In genomic region chr13:100826441-100826840, GRCh38 we compare ENCODE assay signal across 22 cellular contexts.
A peak's percentile ranks its signal among the peaks of the same experiment; 100 is the strongest.
DNase-seq lines count a peak whose midpoint lies in the region; ATAC-seq and TF ChIP-seq lines count a peak whose summit lies in the region.
"Had no signal": no experiment of that assay in that cellular context is flagged by ENCODE, and none has a peak within 500 bp of the region (broad histone marks: within the 10 kb centered on the region; RNA-seq: fewer than 3 reads in every experiment).

No MANE protein-coding gene starts in this region.

- H3K27ac ChIP-seq in IMR-90 (ENCODE audit: insufficient read depth, low read length) = no peak overlapping the region
- H3K27ac ChIP-seq in VCaP = peak overlapping the region; percentile 76
- H3K27ac ChIP-seq: SJSA1 had no signal

- H4K8ac ChIP-seq in IMR-90 (ENCODE audit: low read depth in 2 of 2, low read length in 2 of 2) = no peak overlapping the region

- H3K27ac Mint-ChIP-seq in chondrocyte (ENCODE audit: unreplicated experiment) = no peak overlapping the region
- H3K27ac Mint-ChIP-seq: CD4-positive, CD25-positive, alpha-beta regulatory T cell had no signal

- WGBS in IMR-90 (ENCODE audit: extremely low coverage in 2 of 2, insufficient read length in 1 of 2), 2 experiments = no CpG with 5 or more reads among the region's 3 CpGs

- peaks cover 7% of the 10 kb centered on the region for H3K9me3 Mint-ChIP-seq in chondrocyte (ENCODE audit: low read depth)

- no peaks in the 10 kb centered on the region for H3K79me1 ChIP-seq in IMR-90 (ENCODE audit: low read depth in 1 of 2, low read length in 2 of 2)

- H3K18ac ChIP-seq in IMR-90 (ENCODE audit: low read depth, low read length) = no peak overlapping the region

- H3K9ac ChIP-seq in IMR-90 (ENCODE audit: low read depth, low read length) = no peak overlapping the region

- no peak overlapping the region for H2AK9ac ChIP-seq in IMR-90 (replicated peaks; ENCODE audit: low read depth, low read length, poor library complexity)

- H3K4ac ChIP-seq in IMR-90 (ENCODE audit: low read depth, low read length) = no peak overlapping the region

- intact Hi-C loops in IMR-90 (cut with micrococcal nuclease) = no loop called here

- H2AK5ac ChIP-seq in IMR-90 (ENCODE audit: low read depth, low read length) = no peak overlapping the region

- POLR2A ChIA-PET in IMR-90 (lab: Charles Lee; ENCODE audit: unreplicated experiment) = no interaction called here

- no peaks in the 10 kb centered on the region for H3K36me3 ChIP-seq in IMR-90 (ENCODE audit: control insufficient read depth, insufficient read depth, low read length)
- H3K36me3 ChIP-seq: BE2C, SJSA1 had no signal

- H3K4me1 ChIP-seq in IMR-90 (ENCODE audit: control insufficient read depth, insufficient read depth, low read length) = no peaks in the 10 kb centered on the region
- H3K4me1 ChIP-seq: BE2C, SJSA1 had no signal

- no peak for TF ChIP-seq RAD21 in IMR-90 (IDR thresholded peaks at IDR 0.05; ENCODE audit: low read length)

- ATAC-seq in GM19351 (IDR thresholded peaks at IDR 0.05; ENCODE audit: unreplicated experiment) = peak; percentile 69
- no peak for ATAC-seq in IMR-90 (ENCODE audit: low read depth)
- ATAC-seq: K562, Right ventricle myocardium inferior had no signal

- H3K27me3 Mint-ChIP-seq in chondrocyte (ENCODE audit: low read depth) = no peaks in the 10 kb centered on the region

- no peaks in the 10 kb centered on the region for H3K9me1 ChIP-seq in IMR-90 (ENCODE audit: insufficient read depth, low read length)

- DNase-seq in GM12865 (ENCODE audit: low read depth) = peak; percentile 7
- DNase-seq in IMR-90 = no peak
- no peak for DNase-seq in OCI-M1 (lab: John Stamatoyannopoulos, UW)
- no peak for DNase-seq in chondrocyte (ENCODE audit: low spot score)
- no peak for DNase-seq in GM13977 (ENCODE audit: low spot score)
- DNase-seq: BE2C; DMS79; GOT3; HCEC 1CT; NCI-H1092 treated with DMSO at 0.1 percent for 48 hours; NCI-H1436 treated with DMSO at 0.1 percent for 48 hours; NCI-H2029; NCI-H510A; NCI-H748 treated with DMSO at 0.1 percent for 48 hours; NK-92 treated with Interleukin-12 subunit alpha and Interleukin-12 subunit beta, amount 100 ng/mL, for 24 hours; T1000 had no signal

- H3K9me3 ChIP-seq in IMR-90 (ENCODE audit: control insufficient read depth, insufficient read depth, low read length) = no peaks in the 10 kb centered on the region
- H3K9me3 ChIP-seq: BE2C, SJSA1 had no signal

- no peak overlapping the region for H2BK5ac ChIP-seq in IMR-90 (ENCODE audit: low read depth, low read length, poor library complexity, severe bottlenecking)

- H3K4me3 ChIP-seq in GM12865 (ENCODE audit: low read depth, low read length) (no peak overlapping the region), IMR-90 (ENCODE audit: insufficient read depth, low read depth, low read length) (peak overlapping the region; percentile 21; the same call in 1 of the 2 replicates)
- H3K4me3 ChIP-seq: K562, SJSA1 had no signal

- BruUV-seq in IMR-90 (replicated peaks; lab: Mats Ljungman, UMichigan) = no TSS peak

- H3K4me1 Mint-ChIP-seq in chondrocyte (ENCODE audit: low read depth) = peaks cover 15% of the 10 kb centered on the region
- H3K4me1 Mint-ChIP-seq: CD4-positive, CD25-positive, alpha-beta regulatory T cell had no signal

- H2BK20ac ChIP-seq in IMR-90 (ENCODE audit: low read depth, low read length) = no peak overlapping the region

- H3K23ac ChIP-seq in IMR-90 (ENCODE audit: low read depth, low read length) = no peak overlapping the region

- TF ChIP-seq POLR2A in IMR-90 (IDR thresholded peaks at IDR 0.05; ENCODE audit: low read depth, low read length) = no peak

- H2BK15ac ChIP-seq in IMR-90 (ENCODE audit: low read depth, low read length) = no peak overlapping the region

- CTCF ChIA-PET in IMR-90 (lab: Yijun Ruan, JAX) = no interaction called here

- H3K4me2 ChIP-seq in IMR-90 (ENCODE audit: low read depth, low read length) = no peak overlapping the region; the same call in 1 of the 2 replicates

- no peak overlapping the region for H2BK120ac ChIP-seq in IMR-90 (ENCODE audit: low read depth, low read length)

- H3K14ac ChIP-seq in IMR-90 (replicated peaks; ENCODE audit: low read depth, low read length) = no peak overlapping the region

- no peaks in the 10 kb centered on the region; the same call in none of the 2 replicates for H3K27me3 ChIP-seq in IMR-90 (ENCODE audit: control insufficient read depth, insufficient read depth, low read length)
- H3K27me3 ChIP-seq: SJSA1 had no signal

- in situ Hi-C loops in IMR-90 (cut with MboI; ENCODE audit: low sequenced_read_pairs) (no loop called here), GM13977 (cut with MboI; ENCODE audit: low pct_unique_long_range_greater_than_20kb, low sequenced_read_pairs, unreplicated experiment) (no loop called here)

- H3K4me3 Mint-ChIP-seq in chondrocyte (ENCODE audit: unreplicated experiment) = no peak overlapping the region
- H3K4me3 Mint-ChIP-seq: CD4-positive, CD25-positive, alpha-beta regulatory T cell had no signal

- no peaks in the 10 kb centered on the region for H4K20me1 ChIP-seq in IMR-90 (ENCODE audit: insufficient read depth, low read length)

- H3K56ac ChIP-seq in IMR-90 (ENCODE audit: extremely low read depth, insufficient read depth, low read length) = no peak overlapping the region

- no peak overlapping the region for H4K5ac ChIP-seq in IMR-90 (ENCODE audit: low read depth, low read length)

- no peaks in the 10 kb centered on the region for H3K36me3 Mint-ChIP-seq in chondrocyte (ENCODE audit: low read depth)
- H3K36me3 Mint-ChIP-seq: CD4-positive, CD25-positive, alpha-beta regulatory T cell had no signal

- H2AFZ ChIP-seq in IMR-90 (replicated peaks; ENCODE audit: low read length, poor library complexity) = no peak overlapping the region

- H4K91ac ChIP-seq in IMR-90 (ENCODE audit: insufficient read depth, low read depth, low read length) = no peak overlapping the region

- dilution Hi-C loops in IMR-90 (cut with HindIII; ENCODE audit: low sequenced_read_pairs, unreplicated experiment) = no loop called here

- no peak for TF ChIP-seq CTCF in GM12865 (IDR thresholded peaks at IDR 0.05; ENCODE audit: insufficient read depth, low read depth, low read length, missing control alignments)
- TF ChIP-seq CTCF in IMR-90 (conservative IDR thresholded peaks at IDR 0.05; ENCODE audit: low read depth, low read length) = no peak
- no peak for TF ChIP-seq CTCF in VCaP (conservative IDR thresholded peaks at IDR 0.05)
- TF ChIP-seq CTCF in chondrocyte (IDR thresholded peaks at IDR 0.05) = no peak
- no peak for TF ChIP-seq CTCF in GM13977 (IDR thresholded peaks at IDR 0.05; ENCODE audit: extremely low read depth, insufficient read depth, missing control alignments)

TF ChIP-seq in IMR-90, 13 proteins besides CTCF, POLR2A, EP300 and RAD21:
- TF ChIP-seq NFE2L2 (IDR thresholded peaks at IDR 0.05; ENCODE audit: low read depth, low read length) = no peak
- no peak for TF ChIP-seq SMC3 (IDR thresholded peaks at IDR 0.05; ENCODE audit: low read depth, low read length)
- no peak for TF ChIP-seq MAZ (IDR thresholded peaks at IDR 0.05; ENCODE audit: borderline replicate concordance, low read depth, low read length)
- TF ChIP-seq MXI1 (IDR thresholded peaks at IDR 0.05; ENCODE audit: borderline replicate concordance, low read depth, low read length) = no peak
- TF ChIP-seq, protein P1, sequence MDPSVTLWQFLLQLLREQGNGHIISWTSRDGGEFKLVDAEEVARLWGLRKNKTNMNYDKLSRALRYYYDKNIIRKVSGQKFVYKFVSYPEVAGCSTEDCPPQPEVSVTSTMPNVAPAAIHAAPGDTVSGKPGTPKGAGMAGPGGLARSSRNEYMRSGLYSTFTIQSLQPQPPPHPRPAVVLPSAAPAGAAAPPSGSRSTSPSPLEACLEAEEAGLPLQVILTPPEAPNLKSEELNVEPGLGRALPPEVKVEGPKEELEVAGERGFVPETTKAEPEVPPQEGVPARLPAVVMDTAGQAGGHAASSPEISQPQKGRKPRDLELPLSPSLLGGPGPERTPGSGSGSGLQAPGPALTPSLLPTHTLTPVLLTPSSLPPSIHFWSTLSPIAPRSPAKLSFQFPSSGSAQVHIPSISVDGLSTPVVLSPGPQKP (IDR thresholded peaks at IDR 0.05; ENCODE audit: borderline replicate concordance, low read depth, low read length) = no peak
- TF ChIP-seq RFX5 (IDR thresholded peaks at IDR 0.05; ENCODE audit: low read depth, low read length) = no peak
- no peak for TF ChIP-seq MAFK (IDR thresholded peaks at IDR 0.05; ENCODE audit: low read depth, low read length)
- TF ChIP-seq, protein P2, sequence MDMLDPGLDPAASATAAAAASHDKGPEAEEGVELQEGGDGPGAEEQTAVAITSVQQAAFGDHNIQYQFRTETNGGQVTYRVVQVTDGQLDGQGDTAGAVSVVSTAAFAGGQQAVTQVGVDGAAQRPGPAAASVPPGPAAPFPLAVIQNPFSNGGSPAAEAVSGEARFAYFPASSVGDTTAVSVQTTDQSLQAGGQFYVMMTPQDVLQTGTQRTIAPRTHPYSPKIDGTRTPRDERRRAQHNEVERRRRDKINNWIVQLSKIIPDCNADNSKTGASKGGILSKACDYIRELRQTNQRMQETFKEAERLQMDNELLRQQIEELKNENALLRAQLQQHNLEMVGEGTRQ (IDR thresholded peaks at IDR 0.05; ENCODE audit: low read depth, low read length) = no peak
- no peak for TF ChIP-seq RCOR1 (IDR thresholded peaks at IDR 0.05; ENCODE audit: insufficient replicate concordance, low read length)
- TF ChIP-seq CHD1 (IDR thresholded peaks at IDR 0.05; ENCODE audit: low read depth, low read length) = no peak
- TF ChIP-seq CEBPB (IDR thresholded peaks at IDR 0.05; ENCODE audit: low read depth, low read length) = no peak
- no peak for TF ChIP-seq BHLHE40 (IDR thresholded peaks at IDR 0.05; ENCODE audit: low read depth, low read length)
- no peak for TF ChIP-seq FOS (IDR thresholded peaks at IDR 0.05; ENCODE audit: low read depth, low read length)
